In genomic region chr4:2306773-2307410, GRCh38 we compare ENCODE assay signal across 26 cellular contexts.
"Had no signal": no experiment of that assay in that cellular context is flagged by ENCODE, and none has a peak within 500 bp of the region (broad histone marks: within the 10 kb centered on the region; RNA-seq: fewer than 3 reads in every experiment).

No MANE protein-coding gene starts in this region.

- H3K36me3 ChIP-seq: brain microvascular endothelial cell, right atrium auricular region had no signal

- H3K27ac ChIP-seq: brain microvascular endothelial cell, coronary artery, parathyroid adenoma, right atrium auricular region, tibial nerve, VCaP had no signal

- FAIRE-seq: astrocyte, TTC549 had no signal

- H3K4me3 Mint-ChIP-seq: effector memory CD8-positive, alpha-beta T cell; immature natural killer cell; memory B cell; naive thymus-derived CD4-positive, alpha-beta T cell had no signal

- H3K27me3 Mint-ChIP-seq: effector memory CD8-positive, alpha-beta T cell; memory B cell; naive thymus-derived CD4-positive, alpha-beta T cell had no signal

- H2AFZ ChIP-seq: parathyroid adenoma had no signal

- H3K4me1 Mint-ChIP-seq: immature natural killer cell; memory B cell; naive thymus-derived CD4-positive, alpha-beta T cell had no signal

- H3K4me3 ChIP-seq: coronary artery, right atrium auricular region, smooth muscle cell, tibial nerve had no signal

- ATAC-seq: activated CD4-positive, CD25-positive, alpha-beta regulatory T cell treated with anti-CD3 and anti-CD28 coated beads, Interleukin-2, amount 50 U/mL, for 24 hours; effector memory CD8-positive, alpha-beta T cell; naive thymus-derived CD4-positive, alpha-beta T cell had no signal

- H3K27ac Mint-ChIP-seq: memory B cell had no signal

- H3K79me2 ChIP-seq: parathyroid adenoma had no signal

- H3K4me2 ChIP-seq: smooth muscle cell had no signal

- H3K9me3 Mint-ChIP-seq: effector memory CD8-positive, alpha-beta T cell had no signal

- H3K4me1 ChIP-seq: parathyroid adenoma, right atrium auricular region, tibial nerve had no signal

- H3K27me3 ChIP-seq: brain microvascular endothelial cell, right atrium auricular region, tibial nerve had no signal

- DNase-seq: activated CD4-positive, alpha-beta T cell treated with anti-CD3 and anti-CD28 coated beads for 48 hours; activated CD4-positive, alpha-beta T cell treated with anti-CD3 and anti-CD28 coated beads, Interleukin-2, amount 50 U/mL, for 48 hours; activated CD8-positive, alpha-beta memory T cell treated with anti-CD3 and anti-CD28 coated beads for 24 hours; activated gamma-delta T cell; activated naive CD4-positive, alpha-beta T cell treated with anti-CD3 and anti-CD28 coated beads, Interleukin-2, amount 50 U/mL, for 16 hours; amniotic stem cell; brain microvascular endothelial cell; effector memory CD8-positive, alpha-beta T cell; hippocampal formation; immature natural killer cell; midbrain; naive thymus-derived CD4-positive, alpha-beta T cell; nucleus accumbens; stimulated activated CD4-positive, alpha-beta T cell treated with anti-CD3 and anti-CD28 coated beads, Interleukin-15, amount 100 ng/mL, for 24 hours; stimulated activated CD4-positive, alpha-beta T cell treated with anti-CD3 and anti-CD28 coated beads, Interleukin-2, amount 100 ng/mL, for 24 hours; stimulated activated naive CD4-positive, alpha-beta T cell had no signal
